1 cellular context compared by ENCODE assay signal in the genomic region with DNA sequence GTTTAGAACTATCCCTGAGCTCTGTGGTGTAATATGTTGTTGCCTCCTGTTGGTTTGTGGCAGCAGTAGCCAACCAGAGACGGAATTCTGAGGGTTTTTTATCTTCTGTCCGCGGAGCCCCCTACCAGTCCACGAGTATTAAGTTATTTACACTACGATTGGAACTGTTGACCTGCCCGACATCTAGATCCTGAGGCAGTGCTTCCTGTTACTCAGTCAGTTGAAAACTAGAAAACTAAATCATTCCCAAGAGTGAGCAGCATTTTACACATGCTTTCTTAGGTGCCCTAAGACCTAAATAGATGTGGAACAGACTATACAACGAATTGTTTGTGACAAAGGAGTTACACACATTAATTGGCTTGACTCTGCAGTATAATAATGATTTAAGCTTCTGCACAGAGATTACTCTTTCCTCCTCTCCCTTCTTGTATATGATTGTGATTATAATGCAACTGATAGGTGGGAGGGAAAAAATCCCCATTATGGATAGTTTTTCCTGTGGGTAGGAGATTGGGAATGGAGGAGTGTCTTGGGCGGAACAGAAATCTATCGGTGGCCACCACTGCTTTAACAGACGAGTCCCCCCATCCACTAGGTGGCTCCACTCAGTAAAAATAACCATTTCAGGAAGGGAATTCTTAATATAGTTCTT.
TF ChIP-seq lines count a peak whose summit lies in the region.

No MANE protein-coding gene starts in this region.

TF ChIP-seq in K562, 482 proteins besides CTCF, POLR2A, EP300 and RAD21 (continued from another document and continues in another):
- TF ChIP-seq, protein P1, sequence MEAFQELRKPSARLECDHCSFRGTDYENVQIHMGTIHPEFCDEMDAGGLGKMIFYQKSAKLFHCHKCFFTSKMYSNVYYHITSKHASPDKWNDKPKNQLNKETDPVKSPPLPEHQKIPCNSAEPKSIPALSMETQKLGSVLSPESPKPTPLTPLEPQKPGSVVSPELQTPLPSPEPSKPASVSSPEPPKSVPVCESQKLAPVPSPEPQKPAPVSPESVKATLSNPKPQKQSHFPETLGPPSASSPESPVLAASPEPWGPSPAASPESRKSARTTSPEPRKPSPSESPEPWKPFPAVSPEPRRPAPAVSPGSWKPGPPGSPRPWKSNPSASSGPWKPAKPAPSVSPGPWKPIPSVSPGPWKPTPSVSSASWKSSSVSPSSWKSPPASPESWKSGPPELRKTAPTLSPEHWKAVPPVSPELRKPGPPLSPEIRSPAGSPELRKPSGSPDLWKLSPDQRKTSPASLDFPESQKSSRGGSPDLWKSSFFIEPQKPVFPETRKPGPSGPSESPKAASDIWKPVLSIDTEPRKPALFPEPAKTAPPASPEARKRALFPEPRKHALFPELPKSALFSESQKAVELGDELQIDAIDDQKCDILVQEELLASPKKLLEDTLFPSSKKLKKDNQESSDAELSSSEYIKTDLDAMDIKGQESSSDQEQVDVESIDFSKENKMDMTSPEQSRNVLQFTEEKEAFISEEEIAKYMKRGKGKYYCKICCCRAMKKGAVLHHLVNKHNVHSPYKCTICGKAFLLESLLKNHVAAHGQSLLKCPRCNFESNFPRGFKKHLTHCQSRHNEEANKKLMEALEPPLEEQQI (IDR thresholded peaks at IDR 0.05), result peak; percentile 97
- TF ChIP-seq DPF2 (IDR thresholded peaks at IDR 0.05) (peak; percentile 36; the same call in 1 of the 2 replicates), NCOA6 (IDR thresholded peaks at IDR 0.05) (0 out of 2 replicates have a peak, but pooled peaks have one; percentile 14), HDAC1 (IDR thresholded peaks at IDR 0.05) (peak in 1 of 2 experiments; percentile 44; a peak in 1 of 4 replicates), CC2D1A (IDR thresholded peaks at IDR 0.05) (peak; percentile 93; the same call in 1 of the 2 replicates), L3MBTL2 (IDR thresholded peaks at IDR 0.05) (no peak), HDAC3 (IDR thresholded peaks at IDR 0.05; ENCODE audit: borderline replicate concordance, partially characterized antibody) (peak; percentile 36), ZNF696 (CRISPR knock-in tag; conservative IDR thresholded peaks at IDR 0.05) (no peak), HNRNPL (IDR thresholded peaks at IDR 0.05; ENCODE audit: low read depth, low read length) (no peak), ZNF165 (CRISPR knock-in tag; IDR thresholded peaks at IDR 0.05; ENCODE audit: borderline replicate concordance) (no peak), MXI1 (IDR thresholded peaks at IDR 0.05; ENCODE audit: low read depth, low read length) (no peak), NCOR1 (IDR thresholded peaks at IDR 0.05) (0 out of 2 replicates have a peak, but pooled peaks have one; percentile 7), PTBP1 (IDR thresholded peaks at IDR 0.05; ENCODE audit: low read depth, low read length) (no peak), MEF2A (IDR thresholded peaks at IDR 0.05; ENCODE audit: control insufficient read depth, low read depth, low read length) (0 out of 2 replicates have a peak, but pooled peaks have one; percentile 50), GATAD2B (IDR thresholded peaks at IDR 0.05; ENCODE audit: borderline replicate concordance) (peak; percentile 13; the same call in 1 of the 2 replicates), MAFF (IDR thresholded peaks at IDR 0.05; ENCODE audit: low read length) (no peak), SP1 (CRISPR knock-in tag; IDR thresholded peaks at IDR 0.05) (0 out of 2 replicates have a peak, but pooled peaks have one; percentile 23), SREBF1 (IDR thresholded peaks at IDR 0.05; ENCODE audit: borderline replicate concordance, low read depth, low read length) (no peak), EP400 (IDR thresholded peaks at IDR 0.05) (0 out of 2 replicates have a peak, but pooled peaks have one; percentile 25), KDM5B (IDR thresholded peaks at IDR 0.05; ENCODE audit: insufficient replicate concordance, low read depth, low read length) (no peak), GTF2E2 (tag; IDR thresholded peaks at IDR 0.05) (0 out of 2 replicates have a peak, but pooled peaks have one; percentile 1), TEAD4 (IDR thresholded peaks at IDR 0.05; ENCODE audit: low read length) (peak; percentile 34), TEAD4 (CRISPR knock-in tag; IDR thresholded peaks at IDR 0.05; ENCODE audit: borderline replicate concordance) (no peak), HCFC1 (IDR thresholded peaks at IDR 0.05; ENCODE audit: low read depth, low read length) (peak; percentile 38; the same call in 1 of the 2 replicates), MTA1 (IDR thresholded peaks at IDR 0.05; ENCODE audit: borderline replicate concordance) (no peak), MEF2D (tag; conservative IDR thresholded peaks at IDR 0.05; ENCODE audit: low read depth) (no peak), ETV5 (CRISPR knock-in tag; IDR thresholded peaks at IDR 0.05; ENCODE audit: low read depth) (no peak), TBL1XR1 (IDR thresholded peaks at IDR 0.05; ENCODE audit: low read length in 2 of 2) (0 out of 4 replicates have a peak, but pooled peaks of 1 of the 2 experiments have one; percentile 20), ZNF584 (CRISPR knock-in tag; IDR thresholded peaks at IDR 0.05; ENCODE audit: low read depth) (0 out of 2 replicates have a peak, but pooled peaks have one; percentile 6), NCOA4 (IDR thresholded peaks at IDR 0.05; ENCODE audit: partially characterized antibody) (no peak), CBX3 (IDR thresholded peaks at IDR 0.05; ENCODE audit: borderline replicate concordance in 1 of 2, low read length in 2 of 2) (peak in 1 of 2 experiments; percentile 62; a peak in 1 of 3 replicates), NUFIP1 (IDR thresholded peaks at IDR 0.05; ENCODE audit: partially characterized antibody) (no peak), CSDE1 (IDR thresholded peaks at IDR 0.05) (0 out of 4 replicates have a peak, but pooled peaks of 1 of the 2 experiments have one; percentile 20), SAP30 (IDR thresholded peaks at IDR 0.05; ENCODE audit: borderline replicate concordance, insufficient read depth, low read depth, low read length, poor library complexity, severe bottlenecking) (peak; percentile 29), ZNF24 (IDR thresholded peaks at IDR 0.05) (0 out of 2 replicates have a peak, but pooled peaks have one; percentile 17)
- TF ChIP-seq, protein P2, sequence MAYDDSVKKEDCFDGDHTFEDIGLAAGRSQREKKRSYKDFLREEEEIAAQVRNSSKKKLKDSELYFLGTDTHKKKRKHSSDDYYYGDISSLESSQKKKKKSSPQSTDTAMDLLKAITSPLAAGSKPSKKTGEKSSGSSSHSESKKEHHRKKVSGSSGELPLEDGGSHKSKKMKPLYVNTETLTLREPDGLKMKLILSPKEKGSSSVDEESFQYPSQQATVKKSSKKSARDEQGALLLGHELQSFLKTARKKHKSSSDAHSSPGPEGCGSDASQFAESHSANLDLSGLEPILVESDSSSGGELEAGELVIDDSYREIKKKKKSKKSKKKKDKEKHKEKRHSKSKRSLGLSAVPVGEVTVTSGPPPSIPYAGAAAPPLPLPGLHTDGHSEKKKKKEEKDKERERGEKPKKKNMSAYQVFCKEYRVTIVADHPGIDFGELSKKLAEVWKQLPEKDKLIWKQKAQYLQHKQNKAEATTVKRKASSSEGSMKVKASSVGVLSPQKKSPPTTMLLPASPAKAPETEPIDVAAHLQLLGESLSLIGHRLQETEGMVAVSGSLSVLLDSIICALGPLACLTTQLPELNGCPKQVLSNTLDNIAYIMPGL (CRISPR knock-in tag; IDR thresholded peaks at IDR 0.05), result no peak
- TF ChIP-seq, protein P3, sequence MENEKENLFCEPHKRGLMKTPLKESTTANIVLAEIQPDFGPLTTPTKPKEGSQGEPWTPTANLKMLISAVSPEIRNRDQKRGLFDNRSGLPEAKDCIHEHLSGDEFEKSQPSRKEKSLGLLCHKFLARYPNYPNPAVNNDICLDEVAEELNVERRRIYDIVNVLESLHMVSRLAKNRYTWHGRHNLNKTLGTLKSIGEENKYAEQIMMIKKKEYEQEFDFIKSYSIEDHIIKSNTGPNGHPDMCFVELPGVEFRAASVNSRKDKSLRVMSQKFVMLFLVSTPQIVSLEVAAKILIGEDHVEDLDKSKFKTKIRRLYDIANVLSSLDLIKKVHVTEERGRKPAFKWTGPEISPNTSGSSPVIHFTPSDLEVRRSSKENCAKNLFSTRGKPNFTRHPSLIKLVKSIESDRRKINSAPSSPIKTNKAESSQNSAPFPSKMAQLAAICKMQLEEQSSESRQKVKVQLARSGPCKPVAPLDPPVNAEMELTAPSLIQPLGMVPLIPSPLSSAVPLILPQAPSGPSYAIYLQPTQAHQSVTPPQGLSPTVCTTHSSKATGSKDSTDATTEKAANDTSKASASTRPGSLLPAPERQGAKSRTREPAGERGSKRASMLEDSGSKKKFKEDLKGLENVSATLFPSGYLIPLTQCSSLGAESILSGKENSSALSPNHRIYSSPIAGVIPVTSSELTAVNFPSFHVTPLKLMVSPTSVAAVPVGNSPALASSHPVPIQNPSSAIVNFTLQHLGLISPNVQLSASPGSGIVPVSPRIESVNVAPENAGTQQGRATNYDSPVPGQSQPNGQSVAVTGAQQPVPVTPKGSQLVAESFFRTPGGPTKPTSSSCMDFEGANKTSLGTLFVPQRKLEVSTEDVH (IDR thresholded peaks at IDR 0.05; ENCODE audit: low read depth, partially characterized antibody), result peak; percentile 33
- TF ChIP-seq, protein P4, sequence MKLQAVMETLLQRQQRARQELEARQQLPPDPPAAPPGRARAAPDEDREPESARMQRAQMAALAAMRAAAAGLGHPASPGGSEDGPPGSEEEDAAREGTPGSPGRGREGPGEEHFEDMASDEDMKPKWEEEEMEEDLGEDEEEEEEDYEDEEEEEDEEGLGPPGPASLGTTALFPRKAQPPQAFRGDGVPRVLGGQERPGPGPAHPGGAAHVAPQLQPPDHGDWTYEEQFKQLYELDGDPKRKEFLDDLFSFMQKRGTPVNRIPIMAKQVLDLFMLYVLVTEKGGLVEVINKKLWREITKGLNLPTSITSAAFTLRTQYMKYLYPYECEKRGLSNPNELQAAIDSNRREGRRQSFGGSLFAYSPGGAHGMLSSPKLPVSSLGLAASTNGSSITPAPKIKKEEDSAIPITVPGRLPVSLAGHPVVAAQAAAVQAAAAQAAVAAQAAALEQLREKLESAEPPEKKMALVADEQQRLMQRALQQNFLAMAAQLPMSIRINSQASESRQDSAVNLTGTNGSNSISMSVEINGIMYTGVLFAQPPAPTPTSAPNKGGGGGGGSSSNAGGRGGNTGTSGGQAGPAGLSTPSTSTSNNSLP (IDR thresholded peaks at IDR 0.05; ENCODE audit: borderline replicate concordance, low read depth, low read length), result peak; percentile 80; the same call in 1 of the 2 replicates
- TF ChIP-seq, protein P5, sequence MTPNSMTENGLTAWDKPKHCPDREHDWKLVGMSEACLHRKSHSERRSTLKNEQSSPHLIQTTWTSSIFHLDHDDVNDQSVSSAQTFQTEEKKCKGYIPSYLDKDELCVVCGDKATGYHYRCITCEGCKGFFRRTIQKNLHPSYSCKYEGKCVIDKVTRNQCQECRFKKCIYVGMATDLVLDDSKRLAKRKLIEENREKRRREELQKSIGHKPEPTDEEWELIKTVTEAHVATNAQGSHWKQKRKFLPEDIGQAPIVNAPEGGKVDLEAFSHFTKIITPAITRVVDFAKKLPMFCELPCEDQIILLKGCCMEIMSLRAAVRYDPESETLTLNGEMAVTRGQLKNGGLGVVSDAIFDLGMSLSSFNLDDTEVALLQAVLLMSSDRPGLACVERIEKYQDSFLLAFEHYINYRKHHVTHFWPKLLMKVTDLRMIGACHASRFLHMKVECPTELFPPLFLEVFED (CRISPR knock-in tag; conservative IDR thresholded peaks at IDR 0.05), result no peak
- TF ChIP-seq, protein P6, sequence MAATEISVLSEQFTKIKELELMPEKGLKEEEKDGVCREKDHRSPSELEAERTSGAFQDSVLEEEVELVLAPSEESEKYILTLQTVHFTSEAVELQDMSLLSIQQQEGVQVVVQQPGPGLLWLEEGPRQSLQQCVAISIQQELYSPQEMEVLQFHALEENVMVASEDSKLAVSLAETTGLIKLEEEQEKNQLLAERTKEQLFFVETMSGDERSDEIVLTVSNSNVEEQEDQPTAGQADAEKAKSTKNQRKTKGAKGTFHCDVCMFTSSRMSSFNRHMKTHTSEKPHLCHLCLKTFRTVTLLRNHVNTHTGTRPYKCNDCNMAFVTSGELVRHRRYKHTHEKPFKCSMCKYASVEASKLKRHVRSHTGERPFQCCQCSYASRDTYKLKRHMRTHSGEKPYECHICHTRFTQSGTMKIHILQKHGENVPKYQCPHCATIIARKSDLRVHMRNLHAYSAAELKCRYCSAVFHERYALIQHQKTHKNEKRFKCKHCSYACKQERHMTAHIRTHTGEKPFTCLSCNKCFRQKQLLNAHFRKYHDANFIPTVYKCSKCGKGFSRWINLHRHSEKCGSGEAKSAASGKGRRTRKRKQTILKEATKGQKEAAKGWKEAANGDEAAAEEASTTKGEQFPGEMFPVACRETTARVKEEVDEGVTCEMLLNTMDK (IDR thresholded peaks at IDR 0.05; ENCODE audit: borderline replicate concordance, insufficient read depth, low read depth, low read length, poor library complexity, severe bottlenecking), result peak; percentile 84
- TF ChIP-seq, protein P7, sequence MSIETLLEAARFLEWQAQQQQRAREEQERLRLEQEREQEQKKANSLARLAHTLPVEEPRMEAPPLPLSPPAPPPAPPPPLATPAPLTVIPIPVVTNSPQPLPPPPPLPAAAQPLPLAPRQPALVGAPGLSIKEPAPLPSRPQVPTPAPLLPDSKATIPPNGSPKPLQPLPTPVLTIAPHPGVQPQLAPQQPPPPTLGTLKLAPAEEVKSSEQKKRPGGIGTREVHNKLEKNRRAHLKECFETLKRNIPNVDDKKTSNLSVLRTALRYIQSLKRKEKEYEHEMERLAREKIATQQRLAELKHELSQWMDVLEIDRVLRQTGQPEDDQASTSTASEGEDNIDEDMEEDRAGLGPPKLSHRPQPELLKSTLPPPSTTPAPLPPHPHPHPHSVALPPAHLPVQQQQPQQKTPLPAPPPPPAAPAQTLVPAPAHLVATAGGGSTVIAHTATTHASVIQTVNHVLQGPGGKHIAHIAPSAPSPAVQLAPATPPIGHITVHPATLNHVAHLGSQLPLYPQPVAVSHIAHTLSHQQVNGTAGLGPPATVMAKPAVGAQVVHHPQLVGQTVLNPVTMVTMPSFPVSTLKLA (conservative IDR thresholded peaks at IDR 0.05), result peak in 1 of 2 experiments; percentile 11; a peak in 1 of 4 replicates
- TF ChIP-seq, protein P8, sequence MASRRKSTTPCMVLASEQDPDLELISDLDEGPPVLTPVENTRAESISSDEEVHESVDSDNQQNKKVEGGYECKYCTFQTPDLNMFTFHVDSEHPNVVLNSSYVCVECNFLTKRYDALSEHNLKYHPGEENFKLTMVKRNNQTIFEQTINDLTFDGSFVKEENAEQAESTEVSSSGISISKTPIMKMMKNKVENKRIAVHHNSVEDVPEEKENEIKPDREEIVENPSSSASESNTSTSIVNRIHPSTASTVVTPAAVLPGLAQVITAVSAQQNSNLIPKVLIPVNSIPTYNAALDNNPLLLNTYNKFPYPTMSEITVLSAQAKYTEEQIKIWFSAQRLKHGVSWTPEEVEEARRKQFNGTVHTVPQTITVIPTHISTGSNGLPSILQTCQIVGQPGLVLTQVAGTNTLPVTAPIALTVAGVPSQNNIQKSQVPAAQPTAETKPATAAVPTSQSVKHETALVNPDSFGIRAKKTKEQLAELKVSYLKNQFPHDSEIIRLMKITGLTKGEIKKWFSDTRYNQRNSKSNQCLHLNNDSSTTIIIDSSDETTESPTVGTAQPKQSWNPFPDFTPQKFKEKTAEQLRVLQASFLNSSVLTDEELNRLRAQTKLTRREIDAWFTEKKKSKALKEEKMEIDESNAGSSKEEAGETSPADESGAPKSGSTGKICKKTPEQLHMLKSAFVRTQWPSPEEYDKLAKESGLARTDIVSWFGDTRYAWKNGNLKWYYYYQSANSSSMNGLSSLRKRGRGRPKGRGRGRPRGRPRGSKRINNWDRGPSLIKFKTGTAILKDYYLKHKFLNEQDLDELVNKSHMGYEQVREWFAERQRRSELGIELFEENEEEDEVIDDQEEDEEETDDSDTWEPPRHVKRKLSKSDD (conservative IDR thresholded peaks at IDR 0.05; ENCODE audit: low read length), result 0 out of 2 replicates have a peak, but pooled peaks have one; percentile 50
